2 cellular contexts compared by ENCODE assay signal in the genomic region with DNA sequence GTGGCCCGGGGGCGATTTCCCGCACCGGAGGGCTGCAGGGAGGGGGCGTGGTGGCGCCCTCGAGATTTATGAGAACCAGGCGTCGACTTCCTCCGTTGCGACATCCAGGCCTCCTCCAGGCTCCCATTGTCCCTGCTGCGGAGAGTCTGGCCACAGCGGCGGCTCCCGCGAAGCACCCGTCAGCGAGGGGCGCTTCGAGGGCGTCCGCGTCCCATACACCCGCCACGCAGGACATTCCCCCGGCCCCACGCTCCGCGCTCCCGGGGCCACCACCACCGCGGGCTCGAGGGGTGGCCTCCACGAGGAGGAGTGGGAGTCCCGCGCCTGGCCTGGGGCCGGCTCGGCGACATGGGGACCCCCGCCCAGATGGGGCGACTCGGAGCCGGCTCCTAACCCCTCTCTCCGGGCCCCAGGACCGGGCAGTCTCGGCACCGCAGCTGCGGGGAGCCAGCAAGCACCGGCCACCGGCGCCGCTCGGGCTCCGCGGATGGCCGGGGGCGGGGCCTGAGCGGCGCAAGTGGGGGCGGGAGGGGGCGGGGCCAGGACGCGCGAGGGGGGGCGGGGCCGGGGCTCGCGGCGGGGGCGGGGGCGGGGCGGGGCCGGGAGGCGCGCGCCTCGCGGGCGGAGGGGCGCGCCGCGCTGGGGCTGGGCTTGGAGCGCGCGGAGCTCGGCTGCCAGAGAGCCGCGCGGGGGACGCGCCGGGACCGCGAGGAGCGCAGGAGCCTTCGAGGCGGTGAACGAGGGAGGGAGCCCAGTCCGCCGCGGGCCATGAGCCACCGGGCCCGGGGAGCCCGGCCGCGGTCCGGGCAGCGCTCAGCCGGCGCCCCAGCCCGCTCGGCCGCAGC.
TF ChIP-seq lines count a peak whose summit lies in the region.

Gene SH2B2 (plus strand): TSS at position 632 of the 845 bp plus-strand sequence. CDS start 13,683 bp downstream, outside the sequence.

TF ChIP-seq in WTC11, 78 proteins besides CTCF, POLR2A, EP300 and RAD21 (continued from another document):
- TF ChIP-seq IRF1 (CRISPR knock-in tag; IDR thresholded peaks at IDR 0.05) (no peak), ZBTB21 (CRISPR knock-in tag; IDR thresholded peaks at IDR 0.05; ENCODE audit: borderline replicate concordance) (peak; percentile 48; the same call in 1 of the 2 replicates), ZNF219 (CRISPR knock-in tag; IDR thresholded peaks at IDR 0.05; ENCODE audit: borderline replicate concordance) (no peak), TP53 (CRISPR knock-in tag; IDR thresholded peaks at IDR 0.05) (0 out of 2 replicates have a peak, but pooled peaks have one; percentile 17), ZNF138 (CRISPR knock-in tag; conservative IDR thresholded peaks at IDR 0.05) (no peak), MAX (CRISPR knock-in tag; IDR thresholded peaks at IDR 0.05) (peak; percentile 83), ZNF425 (CRISPR knock-in tag; conservative IDR thresholded peaks at IDR 0.05) (no peak), E2F1 (CRISPR knock-in tag; IDR thresholded peaks at IDR 0.05) (no peak)
- TF ChIP-seq, protein P1, sequence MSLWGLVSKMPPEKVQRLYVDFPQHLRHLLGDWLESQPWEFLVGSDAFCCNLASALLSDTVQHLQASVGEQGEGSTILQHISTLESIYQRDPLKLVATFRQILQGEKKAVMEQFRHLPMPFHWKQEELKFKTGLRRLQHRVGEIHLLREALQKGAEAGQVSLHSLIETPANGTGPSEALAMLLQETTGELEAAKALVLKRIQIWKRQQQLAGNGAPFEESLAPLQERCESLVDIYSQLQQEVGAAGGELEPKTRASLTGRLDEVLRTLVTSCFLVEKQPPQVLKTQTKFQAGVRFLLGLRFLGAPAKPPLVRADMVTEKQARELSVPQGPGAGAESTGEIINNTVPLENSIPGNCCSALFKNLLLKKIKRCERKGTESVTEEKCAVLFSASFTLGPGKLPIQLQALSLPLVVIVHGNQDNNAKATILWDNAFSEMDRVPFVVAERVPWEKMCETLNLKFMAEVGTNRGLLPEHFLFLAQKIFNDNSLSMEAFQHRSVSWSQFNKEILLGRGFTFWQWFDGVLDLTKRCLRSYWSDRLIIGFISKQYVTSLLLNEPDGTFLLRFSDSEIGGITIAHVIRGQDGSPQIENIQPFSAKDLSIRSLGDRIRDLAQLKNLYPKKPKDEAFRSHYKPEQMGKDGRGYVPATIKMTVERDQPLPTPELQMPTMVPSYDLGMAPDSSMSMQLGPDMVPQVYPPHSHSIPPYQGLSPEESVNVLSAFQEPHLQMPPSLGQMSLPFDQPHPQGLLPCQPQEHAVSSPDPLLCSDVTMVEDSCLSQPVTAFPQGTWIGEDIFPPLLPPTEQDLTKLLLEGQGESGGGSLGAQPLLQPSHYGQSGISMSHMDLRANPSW (CRISPR knock-in tag; conservative IDR thresholded peaks at IDR 0.05; ENCODE audit: low read depth) = no peak

TF ChIP-seq in HepG2, 621 proteins besides CTCF, POLR2A, EP300 and RAD21 (continued from another document and continues in another):
- TF ChIP-seq ZNF407 (CRISPR knock-in tag; IDR thresholded peaks at IDR 0.05; ENCODE audit: not compliant biosample characterization) (peak; percentile 40), MAZ (IDR thresholded peaks at IDR 0.05; ENCODE audit: borderline replicate concordance, low read depth, low read length) (no peak), MAZ (CRISPR knock-in tag; IDR thresholded peaks at IDR 0.05; ENCODE audit: low read depth) (no peak; the same call in 1 of the 2 replicates), SALL2 (CRISPR knock-in tag; IDR thresholded peaks at IDR 0.05) (peak; percentile 57; the same call in 1 of the 2 replicates), SALL1 (CRISPR knock-in tag; IDR thresholded peaks at IDR 0.05) (peak; percentile 63), ZSCAN9 (CRISPR knock-in tag; IDR thresholded peaks at IDR 0.05; ENCODE audit: borderline replicate concordance) (peak; percentile 20; the same call in 1 of the 2 replicates), ZNF704 (CRISPR knock-in tag; IDR thresholded peaks at IDR 0.05; ENCODE audit: borderline replicate concordance) (peak; percentile 62; the same call in 1 of the 2 replicates), MXD1 (CRISPR knock-in tag; IDR thresholded peaks at IDR 0.05) (peak; percentile 58; the same call in 1 of the 2 replicates), RORA (CRISPR knock-in tag; IDR thresholded peaks at IDR 0.05) (no peak), ATF4 (CRISPR knock-in tag; IDR thresholded peaks at IDR 0.05) (peak in 1 of 2 experiments; percentile 48; a peak in 1 of 4 replicates), KLF15 (CRISPR knock-in tag; IDR thresholded peaks at IDR 0.05; ENCODE audit: borderline replicate concordance) (0 out of 2 replicates have a peak, but pooled peaks have one; percentile 19), ZNF503 (CRISPR knock-in tag; IDR thresholded peaks at IDR 0.05) (peak; percentile 39; the same call in 1 of the 2 replicates), KDM5B (CRISPR knock-in tag; IDR thresholded peaks at IDR 0.05; ENCODE audit: borderline replicate concordance) (peak; percentile 78; the same call in 1 of the 2 replicates), PCBP1 (IDR thresholded peaks at IDR 0.05; ENCODE audit: borderline replicate concordance, low read depth, low read length) (no peak), ZNF350 (CRISPR knock-in tag; IDR thresholded peaks at IDR 0.05; ENCODE audit: borderline replicate concordance, low read depth) (peak; percentile 55), ZNF841 (CRISPR knock-in tag; IDR thresholded peaks at IDR 0.05; ENCODE audit: borderline replicate concordance) (no peak), RNF2 (conservative IDR thresholded peaks at IDR 0.05; ENCODE audit: low read depth) (peak; percentile 56; the same call in 1 of the 2 replicates)
- TF ChIP-seq, protein P2, sequence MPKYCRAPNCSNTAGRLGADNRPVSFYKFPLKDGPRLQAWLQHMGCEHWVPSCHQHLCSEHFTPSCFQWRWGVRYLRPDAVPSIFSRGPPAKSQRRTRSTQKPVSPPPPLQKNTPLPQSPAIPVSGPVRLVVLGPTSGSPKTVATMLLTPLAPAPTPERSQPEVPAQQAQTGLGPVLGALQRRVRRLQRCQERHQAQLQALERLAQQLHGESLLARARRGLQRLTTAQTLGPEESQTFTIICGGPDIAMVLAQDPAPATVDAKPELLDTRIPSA (CRISPR knock-in tag; IDR thresholded peaks at IDR 0.05; ENCODE audit: borderline replicate concordance) = 0 out of 2 replicates have a peak, but pooled peaks have one; percentile 39
- TF ChIP-seq, protein P3, sequence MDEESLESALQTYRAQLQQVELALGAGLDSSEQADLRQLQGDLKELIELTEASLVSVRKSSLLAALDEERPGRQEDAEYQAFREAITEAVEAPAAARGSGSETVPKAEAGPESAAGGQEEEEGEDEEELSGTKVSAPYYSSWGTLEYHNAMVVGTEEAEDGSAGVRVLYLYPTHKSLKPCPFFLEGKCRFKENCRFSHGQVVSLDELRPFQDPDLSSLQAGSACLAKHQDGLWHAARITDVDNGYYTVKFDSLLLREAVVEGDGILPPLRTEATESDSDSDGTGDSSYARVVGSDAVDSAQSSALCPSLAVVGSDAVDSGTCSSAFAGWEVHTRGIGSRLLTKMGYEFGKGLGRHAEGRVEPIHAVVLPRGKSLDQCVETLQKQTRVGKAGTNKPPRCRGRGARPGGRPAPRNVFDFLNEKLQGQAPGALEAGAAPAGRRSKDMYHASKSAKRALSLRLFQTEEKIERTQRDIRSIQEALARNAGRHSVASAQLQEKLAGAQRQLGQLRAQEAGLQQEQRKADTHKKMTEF (CRISPR knock-in tag; IDR thresholded peaks at IDR 0.05) = peak; percentile 78
- TF ChIP-seq, protein P4, sequence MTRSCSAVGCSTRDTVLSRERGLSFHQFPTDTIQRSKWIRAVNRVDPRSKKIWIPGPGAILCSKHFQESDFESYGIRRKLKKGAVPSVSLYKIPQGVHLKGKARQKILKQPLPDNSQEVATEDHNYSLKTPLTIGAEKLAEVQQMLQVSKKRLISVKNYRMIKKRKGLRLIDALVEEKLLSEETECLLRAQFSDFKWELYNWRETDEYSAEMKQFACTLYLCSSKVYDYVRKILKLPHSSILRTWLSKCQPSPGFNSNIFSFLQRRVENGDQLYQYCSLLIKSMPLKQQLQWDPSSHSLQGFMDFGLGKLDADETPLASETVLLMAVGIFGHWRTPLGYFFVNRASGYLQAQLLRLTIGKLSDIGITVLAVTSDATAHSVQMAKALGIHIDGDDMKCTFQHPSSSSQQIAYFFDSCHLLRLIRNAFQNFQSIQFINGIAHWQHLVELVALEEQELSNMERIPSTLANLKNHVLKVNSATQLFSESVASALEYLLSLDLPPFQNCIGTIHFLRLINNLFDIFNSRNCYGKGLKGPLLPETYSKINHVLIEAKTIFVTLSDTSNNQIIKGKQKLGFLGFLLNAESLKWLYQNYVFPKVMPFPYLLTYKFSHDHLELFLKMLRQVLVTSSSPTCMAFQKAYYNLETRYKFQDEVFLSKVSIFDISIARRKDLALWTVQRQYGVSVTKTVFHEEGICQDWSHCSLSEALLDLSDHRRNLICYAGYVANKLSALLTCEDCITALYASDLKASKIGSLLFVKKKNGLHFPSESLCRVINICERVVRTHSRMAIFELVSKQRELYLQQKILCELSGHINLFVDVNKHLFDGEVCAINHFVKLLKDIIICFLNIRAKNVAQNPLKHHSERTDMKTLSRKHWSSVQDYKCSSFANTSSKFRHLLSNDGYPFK (CRISPR knock-in tag; IDR thresholded peaks at IDR 0.05; ENCODE audit: borderline replicate concordance) = peak; percentile 41; the same call in 1 of the 2 replicates
